ENCODE assay signal across 1 cellular context in genomic region chr19:8387688-8388611, GRCh38.
TF ChIP-seq lines count a peak whose summit lies in the region.

No MANE protein-coding gene starts in this region.

TF ChIP-seq in HepG2, 621 proteins besides CTCF, POLR2A, EP300 and RAD21 (continues in another document):
- TF ChIP-seq ZBTB3 (CRISPR knock-in tag; IDR thresholded peaks at IDR 0.05; ENCODE audit: borderline replicate concordance, low read depth) (peak; percentile 99), TGIF2 (CRISPR knock-in tag; IDR thresholded peaks at IDR 0.05) (no peak; the same call in 1 of the 2 replicates), ZNF766 (CRISPR knock-in tag; IDR thresholded peaks at IDR 0.05; ENCODE audit: borderline replicate concordance) (no peak), ZNF616 (CRISPR knock-in tag; IDR thresholded peaks at IDR 0.05; ENCODE audit: low read depth) (no peak), ARID2 (CRISPR knock-in tag; IDR thresholded peaks at IDR 0.05; ENCODE audit: borderline replicate concordance) (0 out of 2 replicates have a peak, but pooled peaks have one; percentile 43), ZNF614 (CRISPR knock-in tag; IDR thresholded peaks at IDR 0.05; ENCODE audit: borderline replicate concordance) (0 out of 2 replicates have a peak, but pooled peaks have one; percentile 38), ZBTB7B (CRISPR knock-in tag; IDR thresholded peaks at IDR 0.05) (0 out of 2 replicates have a peak, but pooled peaks have one; percentile 39), SP4 (CRISPR knock-in tag; IDR thresholded peaks at IDR 0.05) (peak; percentile 43; the same call in 1 of the 2 replicates), SMYD3 (CRISPR knock-in tag; IDR thresholded peaks at IDR 0.05) (peak; percentile 62; the same call in 1 of the 2 replicates), NFIB (CRISPR knock-in tag; IDR thresholded peaks at IDR 0.05; ENCODE audit: borderline replicate concordance) (no peak), FOXJ3 (CRISPR knock-in tag; IDR thresholded peaks at IDR 0.05; ENCODE audit: borderline replicate concordance) (peak; percentile 82; the same call in 1 of the 2 replicates), SATB2 (CRISPR knock-in tag; IDR thresholded peaks at IDR 0.05) (0 out of 2 replicates have a peak, but pooled peaks have one; percentile 58), HOXA9 (CRISPR knock-in tag; IDR thresholded peaks at IDR 0.05; ENCODE audit: borderline replicate concordance) (no peak), CCDC6 (CRISPR knock-in tag; IDR thresholded peaks at IDR 0.05) (0 out of 2 replicates have a peak, but pooled peaks have one; percentile 12), NR2C2 (CRISPR knock-in tag; IDR thresholded peaks at IDR 0.05; ENCODE audit: borderline replicate concordance) (peak; percentile 64; the same call in 1 of the 2 replicates), TCF12 (IDR thresholded peaks at IDR 0.05) (no peak), TCF12 (CRISPR knock-in tag; IDR thresholded peaks at IDR 0.05) (peak; percentile 75), ZNF746 (CRISPR knock-in tag; IDR thresholded peaks at IDR 0.05) (peak; percentile 50; the same call in 1 of the 2 replicates), CSRNP1 (CRISPR knock-in tag; IDR thresholded peaks at IDR 0.05) (peak; percentile 73; the same call in 1 of the 2 replicates), KLF11 (CRISPR knock-in tag; IDR thresholded peaks at IDR 0.05) (no peak), ZNF232 (CRISPR knock-in tag; IDR thresholded peaks at IDR 0.05; ENCODE audit: borderline replicate concordance) (0 out of 2 replicates have a peak, but pooled peaks have one; percentile 7), MXD4 (CRISPR knock-in tag; IDR thresholded peaks at IDR 0.05) (0 out of 2 replicates have a peak, but pooled peaks have one; percentile 43), KDM4B (CRISPR knock-in tag; IDR thresholded peaks at IDR 0.05) (0 out of 2 replicates have a peak, but pooled peaks have one; percentile 64), HNF4A (CRISPR knock-in tag; IDR thresholded peaks at IDR 0.05) (peak; percentile 72), ZFP36L1 (CRISPR knock-in tag; IDR thresholded peaks at IDR 0.05) (peak; percentile 29; the same call in 1 of the 2 replicates), ZNF740 (CRISPR knock-in tag; IDR thresholded peaks at IDR 0.05) (no peak), BCL6 (CRISPR knock-in tag; IDR thresholded peaks at IDR 0.05) (peak; percentile 80), REPIN1 (CRISPR knock-in tag; IDR thresholded peaks at IDR 0.05; ENCODE audit: borderline replicate concordance, low read depth) (peak; percentile 69; the same call in 1 of the 2 replicates), ZMYM4 (CRISPR knock-in tag; IDR thresholded peaks at IDR 0.05) (peak; percentile 74), BRF2 (CRISPR knock-in tag; IDR thresholded peaks at IDR 0.05) (0 out of 2 replicates have a peak, but pooled peaks have one; percentile 48), MEF2D (CRISPR knock-in tag; IDR thresholded peaks at IDR 0.05) (peak; percentile 47)
- TF ChIP-seq, protein P1, sequence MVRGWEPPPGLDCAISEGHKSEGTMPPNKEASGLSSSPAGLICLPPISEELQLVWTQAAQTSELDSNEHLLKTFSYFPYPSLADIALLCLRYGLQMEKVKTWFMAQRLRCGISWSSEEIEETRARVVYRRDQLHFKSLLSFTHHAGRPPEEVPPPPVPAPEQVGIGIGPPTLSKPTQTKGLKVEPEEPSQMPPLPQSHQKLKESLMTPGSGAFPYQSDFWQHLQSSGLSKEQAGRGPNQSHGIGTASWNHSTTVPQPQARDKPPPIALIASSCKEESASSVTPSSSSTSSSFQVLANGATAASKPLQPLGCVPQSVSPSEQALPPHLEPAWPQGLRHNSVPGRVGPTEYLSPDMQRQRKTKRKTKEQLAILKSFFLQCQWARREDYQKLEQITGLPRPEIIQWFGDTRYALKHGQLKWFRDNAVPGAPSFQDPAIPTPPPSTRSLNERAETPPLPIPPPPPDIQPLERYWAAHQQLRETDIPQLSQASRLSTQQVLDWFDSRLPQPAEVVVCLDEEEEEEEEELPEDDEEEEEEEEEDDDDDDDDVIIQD (CRISPR knock-in tag; IDR thresholded peaks at IDR 0.05; ENCODE audit: low read depth): peak; percentile 41
- TF ChIP-seq, protein P2, sequence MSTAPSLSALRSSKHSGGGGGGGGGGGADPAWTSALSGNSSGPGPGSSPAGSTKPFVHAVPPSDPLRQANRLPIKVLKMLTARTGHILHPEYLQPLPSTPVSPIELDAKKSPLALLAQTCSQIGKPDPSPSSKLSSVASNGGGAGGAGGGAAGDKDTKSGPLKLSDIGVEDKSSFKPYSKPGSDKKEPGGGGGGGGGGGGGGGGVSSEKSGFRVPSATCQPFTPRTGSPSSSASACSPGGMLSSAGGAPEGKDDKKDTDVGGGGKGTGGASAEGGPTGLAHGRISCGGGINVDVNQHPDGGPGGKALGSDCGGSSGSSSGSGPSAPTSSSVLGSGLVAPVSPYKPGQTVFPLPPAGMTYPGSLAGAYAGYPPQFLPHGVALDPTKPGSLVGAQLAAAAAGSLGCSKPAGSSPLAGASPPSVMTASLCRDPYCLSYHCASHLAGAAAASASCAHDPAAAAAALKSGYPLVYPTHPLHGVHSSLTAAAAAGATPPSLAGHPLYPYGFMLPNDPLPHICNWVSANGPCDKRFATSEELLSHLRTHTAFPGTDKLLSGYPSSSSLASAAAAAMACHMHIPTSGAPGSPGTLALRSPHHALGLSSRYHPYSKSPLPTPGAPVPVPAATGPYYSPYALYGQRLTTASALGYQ (CRISPR knock-in tag; IDR thresholded peaks at IDR 0.05): peak; percentile 87; the same call in 1 of the 2 replicates
- TF ChIP-seq, protein P3, sequence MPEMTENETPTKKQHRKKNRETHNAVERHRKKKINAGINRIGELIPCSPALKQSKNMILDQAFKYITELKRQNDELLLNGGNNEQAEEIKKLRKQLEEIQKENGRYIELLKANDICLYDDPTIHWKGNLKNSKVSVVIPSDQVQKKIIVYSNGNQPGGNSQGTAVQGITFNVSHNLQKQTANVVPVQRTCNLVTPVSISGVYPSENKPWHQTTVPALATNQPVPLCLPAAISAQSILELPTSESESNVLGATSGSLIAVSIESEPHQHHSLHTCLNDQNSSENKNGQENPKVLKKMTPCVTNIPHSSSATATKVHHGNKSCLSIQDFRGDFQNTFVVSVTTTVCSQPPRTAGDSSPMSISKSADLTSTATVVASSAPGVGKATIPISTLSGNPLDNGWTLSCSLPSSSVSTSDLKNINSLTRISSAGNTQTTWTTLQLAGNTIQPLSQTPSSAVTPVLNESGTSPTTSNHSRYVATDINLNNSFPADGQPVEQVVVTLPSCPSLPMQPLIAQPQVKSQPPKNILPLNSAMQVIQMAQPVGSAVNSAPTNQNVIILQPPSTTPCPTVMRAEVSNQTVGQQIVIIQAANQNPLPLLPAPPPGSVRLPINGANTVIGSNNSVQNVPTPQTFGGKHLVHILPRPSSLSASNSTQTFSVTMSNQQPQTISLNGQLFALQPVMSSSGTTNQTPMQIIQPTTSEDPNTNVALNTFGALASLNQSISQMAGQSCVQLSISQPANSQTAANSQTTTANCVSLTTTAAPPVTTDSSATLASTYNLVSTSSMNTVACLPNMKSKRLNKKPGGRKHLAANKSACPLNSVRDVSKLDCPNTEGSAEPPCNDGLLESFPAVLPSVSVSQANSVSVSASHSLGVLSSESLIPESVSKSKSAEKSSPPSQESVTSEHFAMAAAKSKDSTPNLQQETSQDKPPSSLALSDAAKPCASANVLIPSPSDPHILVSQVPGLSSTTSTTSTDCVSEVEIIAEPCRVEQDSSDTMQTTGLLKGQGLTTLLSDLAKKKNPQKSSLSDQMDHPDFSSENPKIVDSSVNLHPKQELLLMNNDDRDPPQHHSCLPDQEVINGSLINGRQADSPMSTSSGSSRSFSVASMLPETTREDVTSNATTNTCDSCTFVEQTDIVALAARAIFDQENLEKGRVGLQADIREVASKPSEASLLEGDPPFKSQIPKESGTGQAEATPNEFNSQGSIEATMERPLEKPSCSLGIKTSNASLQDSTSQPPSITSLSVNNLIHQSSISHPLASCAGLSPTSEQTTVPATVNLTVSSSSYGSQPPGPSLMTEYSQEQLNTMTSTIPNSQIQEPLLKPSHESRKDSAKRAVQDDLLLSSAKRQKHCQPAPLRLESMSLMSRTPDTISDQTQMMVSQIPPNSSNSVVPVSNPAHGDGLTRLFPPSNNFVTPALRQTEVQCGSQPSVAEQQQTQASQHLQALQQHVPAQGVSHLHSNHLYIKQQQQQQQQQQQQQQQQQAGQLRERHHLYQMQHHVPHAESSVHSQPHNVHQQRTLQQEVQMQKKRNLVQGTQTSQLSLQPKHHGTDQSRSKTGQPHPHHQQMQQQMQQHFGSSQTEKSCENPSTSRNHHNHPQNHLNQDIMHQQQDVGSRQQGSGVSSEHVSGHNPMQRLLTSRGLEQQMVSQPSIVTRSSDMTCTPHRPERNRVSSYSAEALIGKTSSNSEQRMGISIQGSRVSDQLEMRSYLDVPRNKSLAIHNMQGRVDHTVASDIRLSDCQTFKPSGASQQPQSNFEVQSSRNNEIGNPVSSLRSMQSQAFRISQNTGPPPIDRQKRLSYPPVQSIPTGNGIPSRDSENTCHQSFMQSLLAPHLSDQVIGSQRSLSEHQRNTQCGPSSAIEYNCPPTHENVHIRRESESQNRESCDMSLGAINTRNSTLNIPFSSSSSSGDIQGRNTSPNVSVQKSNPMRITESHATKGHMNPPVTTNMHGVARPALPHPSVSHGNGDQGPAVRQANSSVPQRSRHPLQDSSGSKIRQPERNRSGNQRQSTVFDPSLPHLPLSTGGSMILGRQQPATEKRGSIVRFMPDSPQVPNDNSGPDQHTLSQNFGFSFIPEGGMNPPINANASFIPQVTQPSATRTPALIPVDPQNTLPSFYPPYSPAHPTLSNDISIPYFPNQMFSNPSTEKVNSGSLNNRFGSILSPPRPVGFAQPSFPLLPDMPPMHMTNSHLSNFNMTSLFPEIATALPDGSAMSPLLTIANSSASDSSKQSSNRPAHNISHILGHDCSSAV (CRISPR knock-in tag; IDR thresholded peaks at IDR 0.05; ENCODE audit: borderline replicate concordance): no peak
- TF ChIP-seq, protein P4, sequence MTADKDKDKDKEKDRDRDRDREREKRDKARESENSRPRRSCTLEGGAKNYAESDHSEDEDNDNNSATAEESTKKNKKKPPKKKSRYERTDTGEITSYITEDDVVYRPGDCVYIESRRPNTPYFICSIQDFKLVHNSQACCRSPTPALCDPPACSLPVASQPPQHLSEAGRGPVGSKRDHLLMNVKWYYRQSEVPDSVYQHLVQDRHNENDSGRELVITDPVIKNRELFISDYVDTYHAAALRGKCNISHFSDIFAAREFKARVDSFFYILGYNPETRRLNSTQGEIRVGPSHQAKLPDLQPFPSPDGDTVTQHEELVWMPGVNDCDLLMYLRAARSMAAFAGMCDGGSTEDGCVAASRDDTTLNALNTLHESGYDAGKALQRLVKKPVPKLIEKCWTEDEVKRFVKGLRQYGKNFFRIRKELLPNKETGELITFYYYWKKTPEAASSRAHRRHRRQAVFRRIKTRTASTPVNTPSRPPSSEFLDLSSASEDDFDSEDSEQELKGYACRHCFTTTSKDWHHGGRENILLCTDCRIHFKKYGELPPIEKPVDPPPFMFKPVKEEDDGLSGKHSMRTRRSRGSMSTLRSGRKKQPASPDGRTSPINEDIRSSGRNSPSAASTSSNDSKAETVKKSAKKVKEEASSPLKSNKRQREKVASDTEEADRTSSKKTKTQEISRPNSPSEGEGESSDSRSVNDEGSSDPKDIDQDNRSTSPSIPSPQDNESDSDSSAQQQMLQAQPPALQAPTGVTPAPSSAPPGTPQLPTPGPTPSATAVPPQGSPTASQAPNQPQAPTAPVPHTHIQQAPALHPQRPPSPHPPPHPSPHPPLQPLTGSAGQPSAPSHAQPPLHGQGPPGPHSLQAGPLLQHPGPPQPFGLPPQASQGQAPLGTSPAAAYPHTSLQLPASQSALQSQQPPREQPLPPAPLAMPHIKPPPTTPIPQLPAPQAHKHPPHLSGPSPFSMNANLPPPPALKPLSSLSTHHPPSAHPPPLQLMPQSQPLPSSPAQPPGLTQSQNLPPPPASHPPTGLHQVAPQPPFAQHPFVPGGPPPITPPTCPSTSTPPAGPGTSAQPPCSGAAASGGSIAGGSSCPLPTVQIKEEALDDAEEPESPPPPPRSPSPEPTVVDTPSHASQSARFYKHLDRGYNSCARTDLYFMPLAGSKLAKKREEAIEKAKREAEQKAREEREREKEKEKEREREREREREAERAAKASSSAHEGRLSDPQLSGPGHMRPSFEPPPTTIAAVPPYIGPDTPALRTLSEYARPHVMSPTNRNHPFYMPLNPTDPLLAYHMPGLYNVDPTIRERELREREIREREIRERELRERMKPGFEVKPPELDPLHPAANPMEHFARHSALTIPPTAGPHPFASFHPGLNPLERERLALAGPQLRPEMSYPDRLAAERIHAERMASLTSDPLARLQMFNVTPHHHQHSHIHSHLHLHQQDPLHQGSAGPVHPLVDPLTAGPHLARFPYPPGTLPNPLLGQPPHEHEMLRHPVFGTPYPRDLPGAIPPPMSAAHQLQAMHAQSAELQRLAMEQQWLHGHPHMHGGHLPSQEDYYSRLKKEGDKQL (CRISPR knock-in tag; IDR thresholded peaks at IDR 0.05; ENCODE audit: low read depth): peak; percentile 87
